25 cellular contexts compared by ENCODE assay signal in the genomic region with DNA sequence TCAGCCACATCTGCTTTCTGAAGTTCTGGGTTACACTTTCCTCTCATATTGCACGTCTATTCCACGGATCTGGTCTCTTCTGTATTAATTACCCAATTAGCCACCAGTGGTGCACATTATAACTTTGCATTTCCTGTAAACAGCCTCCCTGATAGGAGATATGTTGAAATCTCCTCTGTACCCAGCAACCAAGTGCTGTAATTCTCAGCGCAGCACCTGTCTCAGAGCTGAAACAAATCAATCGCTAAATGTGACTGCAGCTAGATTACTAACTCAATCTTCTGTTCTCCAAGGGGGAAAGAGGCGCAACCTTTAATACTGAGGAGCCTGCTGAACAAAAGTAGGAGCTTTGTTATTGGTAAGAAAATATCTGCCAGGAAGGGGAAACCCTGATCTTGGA.
DNase-seq lines count a peak whose midpoint lies in the region; ATAC-seq, FAIRE-seq and TF ChIP-seq lines count a peak whose summit lies in the region.
"Had no signal": no experiment of that assay in that cellular context is flagged by ENCODE, and none has a peak within 500 bp of the region (broad histone marks: within the 10 kb centered on the region; RNA-seq: fewer than 3 reads in every experiment).

No MANE protein-coding gene starts in this region.

- intact Hi-C loops in body of pancreas (cut with DNase I): no loop called here

- TF ChIP-seq POLR2A in body of pancreas (IDR thresholded peaks at IDR 0.05): no peak

- peak; percentile 16 for DNase-seq in NCI-H82 (lab: John Stamatoyannopoulos, UW)
- no peak for DNase-seq in NCI-H82 treated with DMSO at 0.1 percent for 48 hours (lab: John Stamatoyannopoulos, UW; ENCODE audit: unreplicated experiment)
- no peak for DNase-seq in body of pancreas
- peak; percentile 17 for DNase-seq in small intestine
- no peak for DNase-seq in activated CD8-positive, alpha-beta memory T cell treated with anti-CD3 and anti-CD28 coated beads for 24 hours
- DNase-seq: 8988T; ACHN; BE2C; C1 segment of cervical spinal cord; CD4-positive, alpha-beta memory T cell; CD4-positive, CD25-positive, alpha-beta regulatory T cell; CD8-positive, alpha-beta memory T cell; COR-L47; DMS153; DMS53; DMS79; DND-41; EL; GDM1 had no signal

- H3K27me3 ChIP-seq in body of pancreas (no peaks in the 10 kb centered on the region), small intestine (ENCODE audit: control insufficient read depth in 2 of 2, insufficient read depth in 2 of 2, low read length in 2 of 2) (no peaks in the 10 kb centered on the region)
- H3K27me3 ChIP-seq: BE2C had no signal

- H3K9me3 ChIP-seq in body of pancreas: no peaks in the 10 kb centered on the region
- H3K9me3 ChIP-seq in small intestine (ENCODE audit: control insufficient read depth, low read depth): no peaks in the 10 kb centered on the region
- H3K9me3 ChIP-seq: BE2C, BLaER1 had no signal

- no peak for TF ChIP-seq CTCF in body of pancreas (IDR thresholded peaks at IDR 0.05)

- no peak for FAIRE-seq in small intestine (lab: Jason Lieb, UNC)
- FAIRE-seq: A204.1, GM12878, GM12892, GM18507 had no signal

- H3K27ac ChIP-seq in body of pancreas (no peak overlapping the region), small intestine (ENCODE audit: low read depth in 1 of 2, low read length in 1 of 2) (no peak overlapping the region)
- H3K27ac ChIP-seq: BLaER1 had no signal

- 24% methylated on average over 5 of the region's 5 CpGs for WGBS in body of pancreas, 2 donors
- 14 to 59% (median 42%) methylated on average over 5 of the region's 5 CpGs for WGBS in small intestine, 3 donors

- H3K36me3 ChIP-seq in body of pancreas (replicated peaks in 1 of 2; ENCODE audit: insufficient read depth in 1 of 2, low read depth in 2 of 2): no peaks in the 10 kb centered on the region
- no peaks in the 10 kb centered on the region for H3K36me3 ChIP-seq in small intestine (ENCODE audit: control insufficient read depth in 2 of 2, insufficient read depth in 2 of 2, low read length in 2 of 2)
- H3K36me3 ChIP-seq: BE2C, BLaER1 had no signal

- ATAC-seq in body of pancreas: peak; percentile 45
- no peak for ATAC-seq in GM21447 (IDR thresholded peaks at IDR 0.05; ENCODE audit: unreplicated experiment)
- ATAC-seq: GM12878 had no signal

- no peaks in the 10 kb centered on the region for H3K4me1 ChIP-seq in body of pancreas
- H3K4me1 ChIP-seq in small intestine (ENCODE audit: control insufficient read depth in 2 of 2, insufficient read depth in 1 of 2, low read depth in 1 of 2, low read length in 1 of 2): no peaks in the 10 kb centered on the region
- H3K4me1 ChIP-seq: BE2C, BLaER1 had no signal

- no peak overlapping the region for H3K4me3 ChIP-seq in body of pancreas
- H3K4me3 ChIP-seq in small intestine (ENCODE audit: low read depth in 1 of 2, low read length in 2 of 2): no peak overlapping the region
- H3K4me3 ChIP-seq: BLaER1, GM12878 had no signal

Comparison
In these comparisons a context has a peak if more than half of its experiments do, and no peak if none do; other contexts are left out.
1. DNase-seq: peak in NCI-H82 (single experiment) and small intestine (single experiment); none in NCI-H82 treated with DMSO at 0.1 percent for 48 hours (single experiment), body of pancreas (0 of 4) and activated CD8-positive, alpha-beta memory T cell treated with anti-CD3 and anti-CD28 coated beads for 24 hours (single experiment).